Comparison of ENCODE assay signal across 9 cellular contexts in genomic region chr9:114988962-114989599, GRCh38. TPM values are rescaled to one million over a fixed set of nuclear protein-coding genes. Genes with fewer than 3 reads are reported as not detected.
DNase-seq lines count a peak whose midpoint lies in the region; ATAC-seq and TF ChIP-seq lines count a peak whose summit lies in the region.
"Had no signal": no experiment of that assay in that cellular context is flagged by ENCODE, and none has a peak within 500 bp of the region (broad histone marks: within the 10 kb centered on the region; RNA-seq: fewer than 3 reads in every experiment).

No MANE protein-coding gene starts in this region.

- H3K9me2 ChIP-seq in PC-3 (replicated peaks; ENCODE audit: low read length), result no peaks in the 10 kb centered on the region

- ATAC-seq in PC-3, result peak; percentile 92
- ATAC-seq in GM21737 (IDR thresholded peaks at IDR 0.05; ENCODE audit: unreplicated experiment), result no peak

- H3K9me3 ChIP-seq in PC-3 (ENCODE audit: low read length), result no peaks in the 10 kb centered on the region
- H3K9me3 ChIP-seq in HAP-1, result no peaks in the 10 kb centered on the region

- in situ Hi-C loops in GM13976 (cut with MboI; ENCODE audit: low sequenced_read_pairs, unreplicated experiment), result no loop called here
- in situ Hi-C loops in HAP-1 (cut with MboI; ENCODE audit: low sequenced_read_pairs), result no loop called here
- in situ Hi-C loops in ACHN (cut with HindIII; ENCODE audit: low pct_ligation_motif_present, low pct_unique_long_range_greater_than_20kb, low sequenced_read_pairs), result no loop called here

- H3K79me2 ChIP-seq in PC-3 (ENCODE audit: low read length), result no peaks in the 10 kb centered on the region

- H3K27ac ChIP-seq in PC-3 (ENCODE audit: low read length), result peak overlapping the region; percentile 49

- H3K4me1 ChIP-seq in PC-3 (ENCODE audit: insufficient read depth, low read length) (peaks cover 14% of the 10 kb centered on the region), HAP-1 (no peaks in the 10 kb centered on the region)

- peak; percentile 28 for DNase-seq in GM13976 (ENCODE audit: low spot score)
- DNase-seq in H4 (ENCODE audit: low spot score), result peak; percentile 62
- DNase-seq in PC-3, result peak; percentile 80
- peak; percentile 38 for DNase-seq in fibroblast of villous mesenchyme (ENCODE audit: low read depth)
- no peak for DNase-seq in retina
- DNase-seq in HAP-1 (ENCODE audit: low spot score in 2 of 2), result no peak
- DNase-seq in ACHN, result no peak

- no peaks in the 10 kb centered on the region for H3K27me3 ChIP-seq in PC-3 (ENCODE audit: low read length)
- H3K27me3 ChIP-seq in HAP-1 (ENCODE audit: low read depth), result 0 out of 2 replicates have a peak, but pooled peaks cover 3% of the 10 kb centered on the region

- H3K36me3 ChIP-seq in PC-3 (ENCODE audit: low read depth, low read length), result no peaks in the 10 kb centered on the region
- H3K36me3 ChIP-seq in HAP-1 (replicated peaks), result no peaks in the 10 kb centered on the region

- H3F3A ChIP-seq in PC-3 (ENCODE audit: low read length, unreplicated experiment), result no peaks in the 10 kb centered on the region

- BruUV-seq in PC-3 (replicated peaks; lab: Mats Ljungman, UMichigan), result no TSS peak

- no peak for TF ChIP-seq CTCF in GM13976 (IDR thresholded peaks at IDR 0.05; ENCODE audit: borderline replicate concordance, control extremely low read depth, extremely low read depth, insufficient read depth, missing control alignments)
- no peak for TF ChIP-seq CTCF in PC-3 (conservative IDR thresholded peaks at IDR 0.05; ENCODE audit: low read depth, low read length)
- TF ChIP-seq CTCF in fibroblast of villous mesenchyme (IDR thresholded peaks at IDR 0.05; ENCODE audit: insufficient read depth, low read depth, low read length), result no peak

- H3K4me2 ChIP-seq in PC-3 (ENCODE audit: low read length), result peak overlapping the region; percentile 33

- H3K4me3 ChIP-seq in PC-3 (ENCODE audit: low read length) (no peak overlapping the region), fibroblast of villous mesenchyme (ENCODE audit: low read depth, low read length) (no peak overlapping the region), HAP-1 (no peak overlapping the region)

- intact Hi-C loops in PC-3 (cut with micrococcal nuclease), result no loop called here

- 0 out of 2 replicates have a peak overlapping the region, but pooled peaks have one; percentile 11 for H2AFZ ChIP-seq in PC-3 (ENCODE audit: low read length)

- POLR2A ChIA-PET in PC-3 (lab: Charles Lee; ENCODE audit: unreplicated experiment), result interaction anchor here (0.6 kb wide), 1 partner anchor 81 kb away, joined by 4 read pairs; no protein-coding TSS in a partner anchor

- no peaks in the 10 kb centered on the region for H4K20me1 ChIP-seq in PC-3 (ENCODE audit: low read length)

- H3K9ac ChIP-seq in PC-3 (ENCODE audit: low read length), result no peak overlapping the region; the same call in 1 of the 2 replicates

- CTCF ChIA-PET in PC-3 (lab: Charles Lee), result no interaction called here

RNA-seq across cellular contexts. Expression of gene TNFSF8, which starts 58.7 kb away (rescaled TPM):
- not detected in 2 replicates for total RNA-seq in H4 (2014; rRNA removed; shearing (Covaris generic))
- not detected in 2 replicates for total RNA-seq in PC-3 (2014; rRNA removed)
- total RNA-seq in fibroblast of villous mesenchyme, result not detected in 2 replicates
- total RNA-seq: kidney epithelial cell had no signal

Comparison
In these comparisons a context has a peak if more than half of its experiments do, and no peak if none do; other contexts are left out.
1. DNase-seq: peak in GM13976 (single experiment), H4 (single experiment), PC-3 (single experiment) and fibroblast of villous mesenchyme (single experiment); none in retina (single experiment), HAP-1 (0 of 2) and ACHN (single experiment).